22 cellular contexts compared by ENCODE assay signal in genomic region chr11:69942333-69942820, GRCh38.
DNase-seq lines count a peak whose midpoint lies in the region; ATAC-seq and TF ChIP-seq lines count a peak whose summit lies in the region.
"Had no signal": no experiment of that assay in that cellular context is flagged by ENCODE, and none has a peak within 500 bp of the region (broad histone marks: within the 10 kb centered on the region; RNA-seq: fewer than 3 reads in every experiment).

No MANE protein-coding gene starts in this region.

- H3F3A ChIP-seq in neural progenitor cell (ENCODE audit: low read depth) (peaks cover under 1% of the 10 kb centered on the region), MM.1S (ENCODE audit: insufficient read depth, low read length) (no peaks in the 10 kb centered on the region)

- H3K4me3 Mint-ChIP-seq in Calu3 (ENCODE audit: low read depth, unreplicated experiment) (no peak overlapping the region), neural progenitor cell (no peak overlapping the region)
- H3K4me3 Mint-ChIP-seq: CD4-positive, alpha-beta memory T cell had no signal

- H4K20me1 ChIP-seq in neural progenitor cell (ENCODE audit: low read depth), result no peaks in the 10 kb centered on the region
- H4K20me1 ChIP-seq in MM.1S (ENCODE audit: insufficient read depth, low read length), result no peaks in the 10 kb centered on the region
- H4K20me1 ChIP-seq: BLaER1 had no signal

- H2AFZ ChIP-seq in neural progenitor cell (replicated peaks) (no peak overlapping the region), MM.1S (ENCODE audit: low read length) (no peak overlapping the region)

- H3K79me2 ChIP-seq in neural progenitor cell (ENCODE audit: low read depth) (no peaks in the 10 kb centered on the region), MM.1S (ENCODE audit: low read length) (no peaks in the 10 kb centered on the region)

- H3K27me3 Mint-ChIP-seq in Calu3 (ENCODE audit: unreplicated experiment) (no peaks in the 10 kb centered on the region), neural progenitor cell (ENCODE audit: insufficient read depth, low read depth) (peaks cover 10% of the 10 kb centered on the region)

- DNase-seq in Calu3, result no peak
- peak; percentile 29 for DNase-seq in RWPE2 (ENCODE audit: low spot score)
- no peak for DNase-seq in neural progenitor cell (ENCODE audit: low spot score)
- no peak for DNase-seq in activated gamma-delta T cell (lab: John Stamatoyannopoulos, UW)
- no peak for DNase-seq in OCI-M2 (lab: John Stamatoyannopoulos, UW; ENCODE audit: unreplicated experiment)
- DNase-seq in MM.1S, result no peak
- DNase-seq: CD4-positive, alpha-beta memory T cell; DND-41; H7; NCI-H1436 treated with DMSO at 0.1 percent for 48 hours; NCI-H1930; NCI-H2227 treated with DMSO at 0.1 percent for 48 hours; NCI-H510A treated with DMSO at 0.1 percent for 48 hours; NCI-H774; NK-92 treated with Interleukin-12 subunit alpha and Interleukin-12 subunit beta, amount 100 ng/mL, for 24 hours had no signal

- H3K9me2 ChIP-seq in MM.1S (replicated peaks; ENCODE audit: insufficient read depth, low read length), result no peaks in the 10 kb centered on the region

- H3K27ac Mint-ChIP-seq in Calu3 (ENCODE audit: unreplicated experiment) (peak overlapping the region; percentile 48), neural progenitor cell (peak overlapping the region; percentile 14)
- H3K27ac Mint-ChIP-seq: CD4-positive, alpha-beta memory T cell had no signal

- H3K36me3 ChIP-seq in RWPE2 (ENCODE audit: low read depth) (no peaks in the 10 kb centered on the region), neural progenitor cell (no peaks in the 10 kb centered on the region), skeletal muscle tissue (ENCODE audit: control insufficient read depth in 3 of 3, insufficient read depth in 3 of 3, low read length in 3 of 3) (no peaks in the 10 kb centered on the region), MM.1S (replicated peaks; ENCODE audit: insufficient read depth, low read length) (no peaks in the 10 kb centered on the region)
- H3K36me3 ChIP-seq: BLaER1, MG63, SJSA1 had no signal

- H3K9me3 ChIP-seq in RWPE2 (ENCODE audit: severe bottlenecking), result no peaks in the 10 kb centered on the region
- no peaks in the 10 kb centered on the region for H3K9me3 ChIP-seq in neural progenitor cell (ENCODE audit: low read depth)
- no peaks in the 10 kb centered on the region for H3K9me3 ChIP-seq in skeletal muscle tissue (ENCODE audit: control insufficient read depth in 3 of 3, low read length in 3 of 3)
- H3K9me3 ChIP-seq in MM.1S (replicated peaks; ENCODE audit: insufficient read depth, low read length), result no peaks in the 10 kb centered on the region
- H3K9me3 ChIP-seq: BLaER1, Caco-2, MG63, SJSA1 had no signal

- TF ChIP-seq CTCF in Calu3 (IDR thresholded peaks at IDR 0.05; ENCODE audit: unreplicated experiment) (no peak), RWPE2 (IDR thresholded peaks at IDR 0.05; ENCODE audit: poor library complexity, severe bottlenecking) (no peak), neural progenitor cell (IDR thresholded peaks at IDR 0.05) (no peak), MM.1S (IDR thresholded peaks at IDR 0.05; ENCODE audit: low read length) (no peak)

- H3K4me1 ChIP-seq in RWPE2 (ENCODE audit: insufficient read depth, poor library complexity, severe bottlenecking) (no peaks in the 10 kb centered on the region), neural progenitor cell (no peaks in the 10 kb centered on the region), skeletal muscle tissue (ENCODE audit: control insufficient read depth in 3 of 3, insufficient read depth in 3 of 3, low read length in 3 of 3) (peaks cover 3 to 10% (median 4%) of the 10 kb centered on the region in 3 donors), MM.1S (ENCODE audit: low read length) (no peaks in the 10 kb centered on the region)

- H3K27ac ChIP-seq in RWPE2 (ENCODE audit: poor library complexity, severe bottlenecking) (no peak overlapping the region), neural progenitor cell (no peak overlapping the region), skeletal muscle tissue (ENCODE audit: low read depth, low read length) (peak overlapping the region; percentile 44), MM.1S (ENCODE audit: low read length) (no peak overlapping the region)
- H3K27ac ChIP-seq: BLaER1, SJSA1 had no signal

- intact Hi-C loops in Calu3 (cut with micrococcal nuclease; ENCODE audit: unreplicated experiment), result loop anchor here (10.0 kb wide), 1 partner anchor 142 kb away; no protein-coding TSS in a partner anchor

- no peaks in the 10 kb centered on the region for H3K36me3 Mint-ChIP-seq in Calu3 (ENCODE audit: insufficient read depth, unreplicated experiment)
- no peaks in the 10 kb centered on the region for H3K36me3 Mint-ChIP-seq in neural progenitor cell
- H3K36me3 Mint-ChIP-seq: CD4-positive, alpha-beta memory T cell had no signal

- H3K4me1 Mint-ChIP-seq in Calu3 (ENCODE audit: low read depth, unreplicated experiment), result peaks cover 9% of the 10 kb centered on the region
- H3K4me1 Mint-ChIP-seq in neural progenitor cell, result peaks cover 17% of the 10 kb centered on the region
- H3K4me1 Mint-ChIP-seq: CD4-positive, alpha-beta memory T cell had no signal

- no peak overlapping the region for H3K4me3 ChIP-seq in RWPE2 (ENCODE audit: severe bottlenecking)
- no peak overlapping the region for H3K4me3 ChIP-seq in neural progenitor cell
- no peak overlapping the region for H3K4me3 ChIP-seq in skeletal muscle tissue (ENCODE audit: low read length in 3 of 3)
- no peak overlapping the region for H3K4me3 ChIP-seq in MM.1S (ENCODE audit: low read length)
- H3K4me3 ChIP-seq: BLaER1, GM12878, K562, MG63, SJSA1 had no signal

- CTCF ChIA-PET in Calu3 (lab: Charles Lee), result no interaction called here

- no TSS peak for BruUV-seq in Calu3 (replicated peaks; lab: Mats Ljungman, UMichigan)

- ATAC-seq in RWPE2 (ENCODE audit: low read depth), result no peak
- ATAC-seq: GM12878 had no signal

- H3K9me3 Mint-ChIP-seq in Calu3 (ENCODE audit: low read depth, unreplicated experiment) (no peaks in the 10 kb centered on the region), neural progenitor cell (no peaks in the 10 kb centered on the region)
- H3K9me3 Mint-ChIP-seq: CD4-positive, alpha-beta memory T cell had no signal

- H3K4me2 ChIP-seq in neural progenitor cell (no peak overlapping the region), MM.1S (ENCODE audit: low read depth, low read length) (no peak overlapping the region)

- H3K9ac ChIP-seq in neural progenitor cell (no peak overlapping the region), skeletal muscle tissue (ENCODE audit: low read depth in 1 of 3, low read length in 3 of 3) (no peak overlapping the region), MM.1S (ENCODE audit: low read length) (no peak overlapping the region)
- H3K9ac ChIP-seq: BLaER1 had no signal

- no peaks in the 10 kb centered on the region for H3K27me3 ChIP-seq in RWPE2 (ENCODE audit: insufficient read depth, poor library complexity, severe bottlenecking)
- no peaks in the 10 kb centered on the region for H3K27me3 ChIP-seq in neural progenitor cell
- H3K27me3 ChIP-seq in skeletal muscle tissue (ENCODE audit: control insufficient read depth in 3 of 3, insufficient read depth in 3 of 3, low read length in 3 of 3), result peaks cover 8 to 36% (median 27%) of the 10 kb centered on the region in 3 donors
- H3K27me3 ChIP-seq in MM.1S (replicated peaks; ENCODE audit: insufficient read depth, low read length), result peaks cover 94% of the 10 kb centered on the region
- H3K27me3 ChIP-seq: BLaER1, MG63, SJSA1 had no signal
